In genomic region chrX:72131317-72132294, GRCh38 we compare ENCODE assay signal across 8 cellular contexts. TPM values are rescaled to one million over a fixed set of nuclear protein-coding genes. Genes with fewer than 3 reads are reported as not detected.
A peak's percentile ranks its signal among the peaks of the same experiment; 100 is the strongest.
DNase-seq lines count a peak whose midpoint lies in the region; ATAC-seq and TF ChIP-seq lines count a peak whose summit lies in the region.

TSS of gene RTL5 (minus strand) at chrX:72131915.

- H3K9me3 ChIP-seq in HUES48 (ENCODE audit: control insufficient read depth, insufficient read depth, low read length), result peaks cover 37% of the 10 kb centered on the region

- TF ChIP-seq CTCF in AG09309 (IDR thresholded peaks at IDR 0.05; ENCODE audit: control insufficient read depth, insufficient read depth, low read depth, low read length, missing control alignments) (no peak), nephron (IDR thresholded peaks at IDR 0.05; ENCODE audit: unreplicated experiment in 3 of 3) (no peak)

- peaks cover 21% of the 10 kb centered on the region for H3K36me3 Mint-ChIP-seq in nephron (ENCODE audit: low read depth)
- H3K36me3 Mint-ChIP-seq in stimulated activated naive CD8-positive, alpha-beta T cell treated with anti-CD3 and anti-CD28 coated beads, Interleukin-15, Interleukin-2, amounts not matched to agents 100 ng/mL and 50 ng/mL, for 24 hours (ENCODE audit: low read depth), result no peaks in the 10 kb centered on the region

- H3K27ac ChIP-seq in HUES48 (ENCODE audit: low read depth, low read length), result no peak within 1 kb of the TSS

- H3K27ac Mint-ChIP-seq in nephron, result peak within 1 kb of the TSS; percentile 69 to 84 (median 76)
- no peak within 1 kb of the TSS for H3K27ac Mint-ChIP-seq in stimulated activated naive CD8-positive, alpha-beta T cell treated with anti-CD3 and anti-CD28 coated beads, Interleukin-15, Interleukin-2, amounts not matched to agents 100 ng/mL and 50 ng/mL, for 24 hours

- H3K4me1 ChIP-seq in HUES48 (ENCODE audit: control insufficient read depth, insufficient read depth, low read length), result peaks cover 17% of the 10 kb centered on the region

- peaks cover 32% of the 10 kb centered on the region for H3K4me1 Mint-ChIP-seq in nephron
- peaks cover 6% of the 10 kb centered on the region for H3K4me1 Mint-ChIP-seq in stimulated activated naive CD8-positive, alpha-beta T cell treated with anti-CD3 and anti-CD28 coated beads, Interleukin-15, Interleukin-2, amounts not matched to agents 100 ng/mL and 50 ng/mL, for 24 hours (ENCODE audit: low read depth)

- H3K27me3 ChIP-seq in HUES48 (ENCODE audit: control insufficient read depth, insufficient read depth, low read length), result peaks cover 71% of the 10 kb centered on the region

- H3K4me3 Mint-ChIP-seq in nephron, result peak within 1 kb of the TSS; percentile 83 to 87 (median 87)
- peak within 1 kb of the TSS; percentile 75 for H3K4me3 Mint-ChIP-seq in stimulated activated naive CD8-positive, alpha-beta T cell treated with anti-CD3 and anti-CD28 coated beads, Interleukin-15, Interleukin-2, amounts not matched to agents 100 ng/mL and 50 ng/mL, for 24 hours

- ATAC-seq in GM19328 (IDR thresholded peaks at IDR 0.05; ENCODE audit: unreplicated experiment), result peak; percentile 55

- DNase-seq in AG09309 (ENCODE audit: low read depth) (peak; percentile 55), activated gamma-delta T cell treated with Interleukin-2 at 50 U/mL for 16 hours (peak; percentile 46), fibroblast of the conjunctiva (ENCODE audit: low read depth) (peak; percentile 71)

- H3K4me3 ChIP-seq in AG09309 (ENCODE audit: control insufficient read depth, low read depth, low read length) (peak within 1 kb of the TSS; percentile 35), HUES48 (ENCODE audit: low read depth, low read length) (peak within 1 kb of the TSS; percentile 58)

- no peak within 1 kb of the TSS for H3K9ac ChIP-seq in HUES48 (ENCODE audit: low read depth, low read length)

- peaks cover 24% of the 10 kb centered on the region for H3K9me3 Mint-ChIP-seq in nephron
- no peaks in the 10 kb centered on the region for H3K9me3 Mint-ChIP-seq in stimulated activated naive CD8-positive, alpha-beta T cell treated with anti-CD3 and anti-CD28 coated beads, Interleukin-15, Interleukin-2, amounts not matched to agents 100 ng/mL and 50 ng/mL, for 24 hours

- no peaks in the 10 kb centered on the region for H3K36me3 ChIP-seq in HUES48 (ENCODE audit: control insufficient read depth, insufficient read depth, low read length)

- H3K27me3 Mint-ChIP-seq in nephron (ENCODE audit: low read depth), result no peaks in the 10 kb centered on the region
- peaks cover 40% of the 10 kb centered on the region for H3K27me3 Mint-ChIP-seq in stimulated activated naive CD8-positive, alpha-beta T cell treated with anti-CD3 and anti-CD28 coated beads, Interleukin-15, Interleukin-2, amounts not matched to agents 100 ng/mL and 50 ng/mL, for 24 hours

TF ChIP-seq in PFSK-1, 5 proteins besides CTCF, POLR2A, EP300 and RAD21:
- TF ChIP-seq SIN3A (IDR thresholded peaks at IDR 0.05; ENCODE audit: borderline replicate concordance, insufficient read depth, low read length) (no peak), REST (IDR thresholded peaks at IDR 0.05; ENCODE audit: insufficient read depth in 1 of 2, low read depth in 2 of 2, low read length in 2 of 2) (no peak), POLR2AphosphoS5 (IDR thresholded peaks at IDR 0.05; ENCODE audit: low read depth, low read length) (no peak; the same call in 1 of the 2 replicates), TAF1 (IDR thresholded peaks at IDR 0.05; ENCODE audit: borderline replicate concordance, insufficient read depth, low read length) (0 out of 2 replicates have a peak, but pooled peaks have one; percentile 12), FOXP2 (optimal IDR thresholded peaks at IDR 0.05; ENCODE audit: borderline replicate concordance, extremely low read depth, extremely low read length, insufficient read depth) (no peak)

RNA-seq across cellular contexts. Expression of gene RTL5, which starts in this region (rescaled TPM):
- 8.9 TPM for polyA plus RNA-seq in PFSK-1 (2012; ENCODE audit: insufficient read length, low read depth)
